Comparison of ENCODE assay signal across 12 cellular contexts in genomic region chr1:26701266-26701994, GRCh38. TPM values are rescaled to one million over a fixed set of nuclear protein-coding genes. Genes with fewer than 3 reads are reported as not detected.
DNase-seq lines count a peak whose midpoint lies in the region; ATAC-seq and TF ChIP-seq lines count a peak whose summit lies in the region.
"Had no signal": no experiment of that assay in that cellular context is flagged by ENCODE, and none has a peak within 500 bp of the region (broad histone marks: within the 10 kb centered on the region; RNA-seq: fewer than 3 reads in every experiment).

No MANE protein-coding gene starts in this region.

- H3K4me3 Mint-ChIP-seq in naive thymus-derived CD4-positive, alpha-beta T cell = no peak overlapping the region
- no peak overlapping the region for H3K4me3 Mint-ChIP-seq in activated CD4-positive, alpha-beta T cell treated with anti-CD3 and anti-CD28 coated beads for 36 hours

- peak overlapping the region; percentile 21 to 36 for H3K4me3 ChIP-seq in duodenal mucosa (ENCODE audit: low read depth in 1 of 2, low read length in 2 of 2)
- peak overlapping the region; percentile 25 for H3K4me3 ChIP-seq in naive thymus-derived CD4-positive, alpha-beta T cell (ENCODE audit: low read length)

- H3K4me1 ChIP-seq in duodenal mucosa (ENCODE audit: control insufficient read depth in 1 of 2, insufficient read depth in 2 of 2, low read length in 2 of 2) = peaks cover 75 to 78% of the 10 kb centered on the region in 2 donors
- peaks cover 70 to 71% of the 10 kb centered on the region in 2 donors for H3K4me1 ChIP-seq in naive thymus-derived CD4-positive, alpha-beta T cell (ENCODE audit: control insufficient read depth in 2 of 2, insufficient read depth in 2 of 2, low read length in 2 of 2)
- H3K4me1 ChIP-seq: BE2C had no signal

- no peaks in the 10 kb centered on the region for H3K9me3 Mint-ChIP-seq in naive thymus-derived CD4-positive, alpha-beta T cell
- no peaks in the 10 kb centered on the region for H3K9me3 Mint-ChIP-seq in activated CD4-positive, alpha-beta T cell treated with anti-CD3 and anti-CD28 coated beads for 36 hours (ENCODE audit: low read depth)

- H3K27ac Mint-ChIP-seq in naive thymus-derived CD4-positive, alpha-beta T cell = no peak overlapping the region
- no peak overlapping the region for H3K27ac Mint-ChIP-seq in activated CD4-positive, alpha-beta T cell treated with anti-CD3 and anti-CD28 coated beads for 36 hours

- H3K27ac ChIP-seq in C4-2B (peak overlapping the region; percentile 51; the same call in 1 of the 2 replicates), KOPT-K1 (ENCODE audit: low read depth, low read length, poor library complexity, severe bottlenecking) (peak overlapping the region; percentile 30), duodenal mucosa (ENCODE audit: low read depth, low read length) (no peak overlapping the region)
- peak overlapping the region; percentile 83 for H3K27ac ChIP-seq in naive thymus-derived CD4-positive, alpha-beta T cell (ENCODE audit: low read depth, low read length)

- H3K36me3 Mint-ChIP-seq in naive thymus-derived CD4-positive, alpha-beta T cell = peaks cover 0 to 16% (median 8%) of the 10 kb centered on the region in 5 donors
- peaks cover 20% of the 10 kb centered on the region for H3K36me3 Mint-ChIP-seq in activated CD4-positive, alpha-beta T cell treated with anti-CD3 and anti-CD28 coated beads for 36 hours (ENCODE audit: low read depth)

- H3K9ac ChIP-seq in duodenal mucosa (ENCODE audit: low read depth in 1 of 2, low read length in 2 of 2) = peak overlapping the region in 1 of 2 donors; percentile 13

- intact Hi-C loops in naive thymus-derived CD4-positive, alpha-beta T cell (cut with micrococcal nuclease) = no loop called here
- intact Hi-C loops in activated CD4-positive, alpha-beta T cell treated with anti-CD3 and anti-CD28 coated beads for 36 hours (cut with DNase I, micrococcal nuclease) = no loop called here

- H3K4me1 Mint-ChIP-seq in naive thymus-derived CD4-positive, alpha-beta T cell = peaks cover 0 to 17% (median 15%) of the 10 kb centered on the region in 7 donors
- peaks cover 17% of the 10 kb centered on the region for H3K4me1 Mint-ChIP-seq in activated CD4-positive, alpha-beta T cell treated with anti-CD3 and anti-CD28 coated beads for 36 hours

- no peak for DNase-seq in naive thymus-derived CD4-positive, alpha-beta T cell
- no peak for DNase-seq in activated CD4-positive, alpha-beta T cell treated with anti-CD3 and anti-CD28 coated beads for 36 hours
- no peak for DNase-seq in NCI-H1105 (lab: John Stamatoyannopoulos, UW)
- DNase-seq in left lobe of liver (ENCODE audit: low spot score) = no peak
- DNase-seq: BE2C; kidney; NCI-H446 treated with DMSO at 0.1 percent for 48 hours; stimulated activated naive CD8-positive, alpha-beta T cell treated with anti-CD3 and anti-CD28 coated beads, Interleukin-15, Interleukin-2, amounts not matched to agents 100 U/mL and 50 U/mL, for 24 hours had no signal

- H3K36me3 ChIP-seq in KOPT-K1 (ENCODE audit: insufficient read depth, low read length) = peaks cover 79% of the 10 kb centered on the region
- H3K36me3 ChIP-seq in duodenal mucosa (ENCODE audit: control insufficient read depth in 1 of 2, insufficient read depth in 2 of 2, low read length in 2 of 2) = peaks cover 0 to 2% of the 10 kb centered on the region in 2 donors
- no peaks in the 10 kb centered on the region for H3K36me3 ChIP-seq in naive thymus-derived CD4-positive, alpha-beta T cell (ENCODE audit: control insufficient read depth in 2 of 3, insufficient read depth in 3 of 3, low read length in 3 of 3)

- no peaks in the 10 kb centered on the region for H3K27me3 ChIP-seq in duodenal mucosa (ENCODE audit: control insufficient read depth in 1 of 2, insufficient read depth in 2 of 2, low read length in 2 of 2)
- H3K27me3 ChIP-seq in naive thymus-derived CD4-positive, alpha-beta T cell (ENCODE audit: control insufficient read depth in 2 of 2, insufficient read depth in 2 of 2, low read length in 2 of 2) = no peaks in the 10 kb centered on the region
- H3K27me3 ChIP-seq: BE2C had no signal

- no peak for ATAC-seq in naive thymus-derived CD4-positive, alpha-beta T cell
- ATAC-seq in activated CD4-positive, alpha-beta T cell treated with anti-CD3 and anti-CD28 coated beads for 36 hours = no peak
- no peak for ATAC-seq in HG02852 (IDR thresholded peaks at IDR 0.05; ENCODE audit: unreplicated experiment)
- no peak for ATAC-seq in left lobe of liver
- ATAC-seq: stimulated activated naive CD8-positive, alpha-beta T cell treated with anti-CD3 and anti-CD28 coated beads, Interleukin-15, Interleukin-2, amounts not matched to agents 100 U/mL and 50 U/mL, for 24 hours had no signal

- H3K27me3 Mint-ChIP-seq in naive thymus-derived CD4-positive, alpha-beta T cell = no peaks in the 10 kb centered on the region
- no peaks in the 10 kb centered on the region for H3K27me3 Mint-ChIP-seq in activated CD4-positive, alpha-beta T cell treated with anti-CD3 and anti-CD28 coated beads for 36 hours

- CTCF ChIA-PET in naive thymus-derived CD4-positive, alpha-beta T cell (lab: Charles Lee) = interaction anchor here (0.8 to 1.8 kb wide), 8 partner anchors 9 to 99 kb away, joined by 3 to 5 read pairs (median 3); no protein-coding TSS in a partner anchor
- CTCF ChIA-PET in activated CD4-positive, alpha-beta T cell treated with anti-CD3 and anti-CD28 coated beads for 36 hours (lab: Charles Lee) = interaction anchor here (0.7 to 2.8 kb wide), 9 partner anchors 9 to 117 kb away, joined by 3 to 10 read pairs (median 4); partner anchors contain the start of gene PIGV

- H3K9me3 ChIP-seq in KOPT-K1 (ENCODE audit: insufficient read depth, low read length, poor library complexity, severe bottlenecking) (no peaks in the 10 kb centered on the region), duodenal mucosa (ENCODE audit: control insufficient read depth in 1 of 2, low read length in 2 of 2) (no peaks in the 10 kb centered on the region)
- no peaks in the 10 kb centered on the region for H3K9me3 ChIP-seq in naive thymus-derived CD4-positive, alpha-beta T cell (ENCODE audit: control insufficient read depth in 2 of 3, low read length in 3 of 3)
- H3K9me3 ChIP-seq: BE2C had no signal

- POLR2A ChIA-PET in naive thymus-derived CD4-positive, alpha-beta T cell (lab: Charles Lee) = interaction anchor here (0.6 to 17.4 kb wide), 9 partner anchors 8 to 1480 kb away, joined by 3 to 383 read pairs (median 5); partner anchors contain the start of gene PIGV
- POLR2A ChIA-PET in activated CD4-positive, alpha-beta T cell treated with anti-CD3 and anti-CD28 coated beads for 36 hours (lab: Charles Lee) = interaction anchor here (0.6 to 7.4 kb wide), 6 partner anchors 9 to 447 kb away, joined by 3 to 83 read pairs (median 5); partner anchors contain the start of gene PIGV

- no peak for TF ChIP-seq CTCF in C4-2B (conservative IDR thresholded peaks at IDR 0.05)

RNA-seq across cellular contexts. Expression of gene ARID1A, which starts 5.6 kb away (rescaled TPM):
- 100 to 1,000 TPM; 118 to 148 (median 131) TPM for total RNA-seq in naive thymus-derived CD4-positive, alpha-beta T cell
- 10 to 100 TPM; 22.3 to 26.6 TPM for polyA plus RNA-seq in naive thymus-derived CD4-positive, alpha-beta T cell
- 100 to 1,000 TPM in 1 of 2 experiments, 10 to 100 TPM in 1; 73.1 to 112 TPM for total RNA-seq in activated CD4-positive, alpha-beta T cell treated with anti-CD3 and anti-CD28 coated beads for 36 hours
- 27.0 TPM for total RNA-seq in left lobe of liver
